In genomic region chr14:62130441-62130840, GRCh38 we compare ENCODE assay signal across 7 cellular contexts.
"Had no signal": no experiment of that assay in that cellular context is flagged by ENCODE, and none has a peak within 500 bp of the region (broad histone marks: within the 10 kb centered on the region; RNA-seq: fewer than 3 reads in every experiment).

No MANE protein-coding gene starts in this region.

- H3K27ac Mint-ChIP-seq: IgD-negative memory B cell had no signal

- H3K36me3 Mint-ChIP-seq: IgD-negative memory B cell had no signal

- ATAC-seq: K562 had no signal

- H3K9ac ChIP-seq: KMS-11 had no signal

- H3K4me3 Mint-ChIP-seq: IgD-negative memory B cell had no signal

- H3K4me2 ChIP-seq: KMS-11 had no signal

- DNase-seq: IMR-90, KBM-7, KG1 had no signal

- H3K4me3 ChIP-seq: K562 had no signal

- FAIRE-seq: K562 had no signal

- H3K9me3 Mint-ChIP-seq: IgD-negative memory B cell had no signal

- H3K27ac ChIP-seq: HL-60, KMS-11 had no signal
